Comparison of ENCODE assay signal across 8 cellular contexts in genomic region chr5:151771259-151772028, GRCh38. TPM values are rescaled to one million over a fixed set of nuclear protein-coding genes. Genes with fewer than 3 reads are reported as not detected.
A peak's percentile ranks its signal among the peaks of the same experiment; 100 is the strongest.
DNase-seq lines count a peak whose midpoint lies in the region; ATAC-seq lines count a peak whose summit lies in the region.

G3BP1 (plus strand) TSS chr5:151771954; CDS start chr5:151786621, 14,667 bp downstream.

- H3K4me3 Mint-ChIP-seq in IgD-negative memory B cell: peak within 1 kb of the TSS in 3 of 4 donors; percentile 94 to 99 (median 98)

- H3K4me1 Mint-ChIP-seq in IgD-negative memory B cell: peaks cover 25 to 36% (median 29%) of the 10 kb centered on the region in 3 donors

- no peaks in the 10 kb centered on the region for H3K9me3 Mint-ChIP-seq in IgD-negative memory B cell

- H3K27ac Mint-ChIP-seq in IgD-negative memory B cell: peak within 1 kb of the TSS in 2 of 3 donors; percentile 43 to 84

- ATAC-seq in GM21529 (IDR thresholded peaks at IDR 0.05; ENCODE audit: unreplicated experiment): peak; percentile 81

- no peaks in the 10 kb centered on the region for H3K27me3 Mint-ChIP-seq in IgD-negative memory B cell

- no peaks in the 10 kb centered on the region for H3K36me3 Mint-ChIP-seq in IgD-negative memory B cell

- DNase-seq in DMS153 treated with DMSO at 0.1 percent for 48 hours (lab: John Stamatoyannopoulos, UW; ENCODE audit: unreplicated experiment): peak; percentile 92
- peak; percentile 95 for DNase-seq in OCI-M2 (lab: John Stamatoyannopoulos, UW; ENCODE audit: unreplicated experiment)
- peak; percentile 98 for DNase-seq in activated T-cell treated with anti-CD3 and anti-CD28 coated beads for 4 hours
- DNase-seq in epidermal melanocyte (ENCODE audit: insufficient read length, low spot score): peak; percentile 95
- peak; percentile 100 for DNase-seq in middle frontal gyrus (ENCODE audit: extremely low spot score, low spot score)
- DNase-seq in stimulated activated CD8-positive, alpha-beta memory T cell treated with anti-CD3 and anti-CD28 coated beads, Interleukin-2, amount 100 ng/mL, for 48 hours (ENCODE audit: low read depth in 2 of 2): peak; percentile 97 to 98

RNA-seq across cellular contexts. Expression of gene G3BP1, which starts in this region (rescaled TPM):
- polyA plus RNA-seq in IgD-negative memory B cell: 116 TPM

Comparison
In these comparisons a context has a peak if more than half of its experiments do, and no peak if none do; other contexts are left out.
1. Peak in every context shown above with its lines: DNase-seq and ATAC-seq.